Comparison of ENCODE assay signal across 17 cellular contexts in genomic region chr4:69546121-69546520, GRCh38. TPM values are rescaled to one million over a fixed set of nuclear protein-coding genes. Genes with fewer than 3 reads are reported as not detected.
A peak's percentile ranks its signal among the peaks of the same experiment; 100 is the strongest.
DNase-seq lines count a peak whose midpoint lies in the region; ATAC-seq and TF ChIP-seq lines count a peak whose summit lies in the region.
"Had no signal": no experiment of that assay in that cellular context is flagged by ENCODE, and none has a peak within 500 bp of the region (broad histone marks: within the 10 kb centered on the region; RNA-seq: fewer than 3 reads in every experiment).

No MANE protein-coding gene starts in this region.

- intact Hi-C loops in vagina (cut with DNase I) = no loop called here

- no peaks in the 10 kb centered on the region for H3K36me3 ChIP-seq in vagina
- H3K36me3 ChIP-seq: spleen had no signal

- no peak overlapping the region for H3K4me3 ChIP-seq in vagina
- H3K4me3 ChIP-seq: lung, spleen had no signal

- no peaks in the 10 kb centered on the region for H3K9me3 ChIP-seq in vagina
- H3K9me3 ChIP-seq: spleen had no signal

- DNase-seq in H4 (ENCODE audit: low spot score) = peak; percentile 68
- peak; percentile 2 for DNase-seq in OCI-M2 (lab: John Stamatoyannopoulos, UW; ENCODE audit: unreplicated experiment)
- peak; percentile 31 for DNase-seq in epithelial cell of prostate (ENCODE audit: low read depth, low spot score)
- peak; percentile 96 for DNase-seq in myocyte (ENCODE audit: low read depth)
- DNase-seq in activated CD4-positive, CD25-positive, alpha-beta regulatory T cell (lab: John Stamatoyannopoulos, UW) = no peak
- DNase-seq in vagina (ENCODE audit: extremely low spot score in 2 of 2) = no peak
- DNase-seq in inferior parietal cortex (ENCODE audit: extremely low spot score) = no peak
- DNase-seq: activated CD4-positive, alpha-beta T cell treated with anti-CD3 and anti-CD28 coated beads, Interleukin-2, amount 10 ng/mL, durations not matched to agents 7 days and 5 days; activated T-cell treated with anti-CD3 and anti-CD28 coated beads, Interleukin-2, amount 50 U/mL, for 48 hours; hippocampal formation; NCI-H1436; occipital lobe; RPMI8226; spleen; stimulated activated naive CD8-positive, alpha-beta T cell treated with anti-CD3 and anti-CD28 coated beads, Interleukin-15, amount 100 ng/mL, for 72 hours had no signal

- TF ChIP-seq CTCF in vagina (IDR thresholded peaks at IDR 0.05) = no peak

- no peaks in the 10 kb centered on the region for H3K27me3 ChIP-seq in vagina
- H3K27me3 ChIP-seq: spleen had no signal

- ATAC-seq in HG03139 (IDR thresholded peaks at IDR 0.05; ENCODE audit: unreplicated experiment) = no peak
- ATAC-seq: stimulated activated naive CD8-positive, alpha-beta T cell treated with anti-CD3 and anti-CD28 coated beads, Interleukin-15, amount 100 ng/mL, for 72 hours had no signal

- H3K4me1 ChIP-seq in vagina = no peaks in the 10 kb centered on the region
- H3K4me1 ChIP-seq: spleen had no signal

- TF ChIP-seq POLR2A in vagina (IDR thresholded peaks at IDR 0.05) = no peak

- H3K27ac ChIP-seq in epithelial cell of prostate (no peak overlapping the region), vagina (no peak overlapping the region)
- H3K27ac ChIP-seq: spleen had no signal

RNA-seq across cellular contexts. Expression of gene UGT2B4, which starts 50.4 kb away (rescaled TPM):
- 0.39 and 5.2 TPM in 2 replicates for total RNA-seq in H4 (2014; rRNA removed; shearing (Covaris generic))
- 1.2 and 6.6 TPM in 2 replicates for total RNA-seq in myocyte
- polyA plus RNA-seq in myocyte (2012) = 2.5 TPM
- not detected for total RNA-seq in vagina
- total RNA-seq: activated CD4-positive, alpha-beta T cell treated with anti-CD3 and anti-CD28 coated beads, Interleukin-2, amount 10 ng/mL, durations not matched to agents 7 days and 5 days; occipital lobe; spleen had no signal

Comparison
In these comparisons a context has a peak if more than half of its experiments do, and no peak if none do; other contexts are left out.
1. DNase-seq: peak in H4 (single experiment), OCI-M2 (single experiment), epithelial cell of prostate (single experiment) and myocyte (single experiment); none in activated CD4-positive, CD25-positive, alpha-beta regulatory T cell (0 of 4), vagina (0 of 2) and inferior parietal cortex (single experiment).